ENCODE assay signal across 3 cellular contexts in the genomic region with DNA sequence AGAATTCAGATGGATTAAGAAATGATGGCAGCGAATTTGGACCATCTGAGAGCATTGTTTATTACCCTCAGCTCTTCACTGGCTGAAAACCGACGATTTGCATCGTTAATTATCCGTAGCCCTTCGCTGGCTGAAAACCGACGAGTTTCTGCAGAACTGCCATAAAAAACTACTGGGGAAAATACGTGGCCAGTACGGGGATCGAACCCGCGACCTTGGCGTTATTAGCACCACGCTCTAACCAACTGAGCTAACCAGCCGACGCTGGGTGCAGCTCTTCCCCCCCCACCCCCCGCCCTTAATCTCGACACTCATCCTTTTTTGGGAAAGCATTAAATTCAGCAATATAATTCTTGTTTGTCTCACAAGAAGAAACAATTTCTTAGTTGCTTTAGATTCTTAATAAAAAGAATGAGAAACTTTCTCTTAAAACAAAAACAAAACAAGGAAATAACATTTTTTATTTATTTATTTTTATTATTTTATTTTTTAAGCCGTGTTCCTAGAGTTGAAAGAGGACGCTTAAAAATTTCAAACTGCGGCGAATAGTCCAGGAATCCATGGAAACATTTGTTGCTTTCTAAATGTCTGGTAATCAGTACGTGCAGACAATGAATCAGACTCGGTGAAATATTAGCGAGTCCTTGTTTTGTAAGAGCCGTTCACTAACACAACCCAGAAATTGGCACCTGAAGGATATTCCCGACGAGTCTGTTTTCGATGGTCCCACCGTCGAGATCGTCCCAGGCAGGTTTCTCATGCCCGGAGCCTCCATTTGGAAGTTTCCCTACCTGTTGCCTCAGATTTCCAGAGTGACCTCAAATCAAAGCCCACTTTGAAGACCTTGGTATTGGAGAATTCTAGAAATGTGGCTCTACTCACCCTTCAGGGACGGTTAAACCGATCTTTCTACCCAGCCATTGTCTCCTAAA.
A peak's percentile ranks its signal among the peaks of the same experiment; 100 is the strongest.
TF ChIP-seq lines count a peak whose summit lies in the region.

No MANE protein-coding gene starts in this region.

TF ChIP-seq in SK-N-SH, 30 proteins besides CTCF, POLR2A, EP300 and RAD21 (continued from another document):
- TF ChIP-seq, protein P1, sequence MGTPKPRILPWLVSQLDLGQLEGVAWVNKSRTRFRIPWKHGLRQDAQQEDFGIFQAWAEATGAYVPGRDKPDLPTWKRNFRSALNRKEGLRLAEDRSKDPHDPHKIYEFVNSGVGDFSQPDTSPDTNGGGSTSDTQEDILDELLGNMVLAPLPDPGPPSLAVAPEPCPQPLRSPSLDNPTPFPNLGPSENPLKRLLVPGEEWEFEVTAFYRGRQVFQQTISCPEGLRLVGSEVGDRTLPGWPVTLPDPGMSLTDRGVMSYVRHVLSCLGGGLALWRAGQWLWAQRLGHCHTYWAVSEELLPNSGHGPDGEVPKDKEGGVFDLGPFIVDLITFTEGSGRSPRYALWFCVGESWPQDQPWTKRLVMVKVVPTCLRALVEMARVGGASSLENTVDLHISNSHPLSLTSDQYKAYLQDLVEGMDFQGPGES (IDR thresholded peaks at IDR 0.05; ENCODE audit: low read depth, low read length) = no peak
- no peak for TF ChIP-seq CHD2 (IDR thresholded peaks at IDR 0.05; ENCODE audit: low read length, partially characterized antibody)
- TF ChIP-seq ELF1 (IDR thresholded peaks at IDR 0.05) = no peak
- TF ChIP-seq, protein P2, sequence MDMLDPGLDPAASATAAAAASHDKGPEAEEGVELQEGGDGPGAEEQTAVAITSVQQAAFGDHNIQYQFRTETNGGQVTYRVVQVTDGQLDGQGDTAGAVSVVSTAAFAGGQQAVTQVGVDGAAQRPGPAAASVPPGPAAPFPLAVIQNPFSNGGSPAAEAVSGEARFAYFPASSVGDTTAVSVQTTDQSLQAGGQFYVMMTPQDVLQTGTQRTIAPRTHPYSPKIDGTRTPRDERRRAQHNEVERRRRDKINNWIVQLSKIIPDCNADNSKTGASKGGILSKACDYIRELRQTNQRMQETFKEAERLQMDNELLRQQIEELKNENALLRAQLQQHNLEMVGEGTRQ (IDR thresholded peaks at IDR 0.05; ENCODE audit: borderline replicate concordance, low read depth, low read length) = no peak
- no peak for TF ChIP-seq RFX5 (IDR thresholded peaks at IDR 0.05; ENCODE audit: low read length)
- TF ChIP-seq, protein P3, sequence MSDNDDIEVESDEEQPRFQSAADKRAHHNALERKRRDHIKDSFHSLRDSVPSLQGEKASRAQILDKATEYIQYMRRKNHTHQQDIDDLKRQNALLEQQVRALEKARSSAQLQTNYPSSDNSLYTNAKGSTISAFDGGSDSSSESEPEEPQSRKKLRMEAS (IDR thresholded peaks at IDR 0.05; ENCODE audit: low read depth) = no peak
- no peak for TF ChIP-seq NRF1 (IDR thresholded peaks at IDR 0.05; ENCODE audit: low read depth, low read length)
- TF ChIP-seq RCOR1 (IDR thresholded peaks at IDR 0.05; ENCODE audit: low read length) = no peak
- TF ChIP-seq MEF2A (IDR thresholded peaks at IDR 0.05; ENCODE audit: borderline replicate concordance, low read depth) = no peak
- TF ChIP-seq, protein P4, sequence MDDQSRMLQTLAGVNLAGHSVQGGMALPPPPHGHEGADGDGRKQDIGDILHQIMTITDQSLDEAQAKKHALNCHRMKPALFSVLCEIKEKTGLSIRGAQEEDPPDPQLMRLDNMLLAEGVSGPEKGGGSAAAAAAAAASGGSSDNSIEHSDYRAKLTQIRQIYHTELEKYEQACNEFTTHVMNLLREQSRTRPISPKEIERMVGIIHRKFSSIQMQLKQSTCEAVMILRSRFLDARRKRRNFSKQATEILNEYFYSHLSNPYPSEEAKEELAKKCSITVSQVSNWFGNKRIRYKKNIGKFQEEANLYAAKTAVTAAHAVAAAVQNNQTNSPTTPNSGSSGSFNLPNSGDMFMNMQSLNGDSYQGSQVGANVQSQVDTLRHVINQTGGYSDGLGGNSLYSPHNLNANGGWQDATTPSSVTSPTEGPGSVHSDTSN (IDR thresholded peaks at IDR 0.05) = no peak
- TF ChIP-seq GABPA (IDR thresholded peaks at IDR 0.05; ENCODE audit: low read depth) = no peak
- TF ChIP-seq EZH2phosphoT487 (IDR thresholded peaks at IDR 0.05; ENCODE audit: borderline replicate concordance, low read depth) = no peak
- no peak for TF ChIP-seq TCF12 (IDR thresholded peaks at IDR 0.05)
- no peak for TF ChIP-seq RXRA (IDR thresholded peaks at IDR 0.05; ENCODE audit: borderline replicate concordance, low read depth)
- no peak for TF ChIP-seq FOSL2 (IDR thresholded peaks at IDR 0.05; ENCODE audit: borderline replicate concordance, low read depth)
- TF ChIP-seq YY1 (IDR thresholded peaks at IDR 0.05; ENCODE audit: low read depth) = no peak
- TF ChIP-seq SMC3 (IDR thresholded peaks at IDR 0.05; ENCODE audit: low read depth, low read length) = no peak

TF ChIP-seq in SK-N-SH treated with all-trans-retinoic acid at 6 μM for 48 hours, 23 proteins besides CTCF, POLR2A, EP300 and RAD21 (continued from another document):
- no peak for TF ChIP-seq TOX (CRISPR knock-in tag; IDR thresholded peaks at IDR 0.05; ENCODE audit: borderline replicate concordance)
- TF ChIP-seq ZC3H10 (CRISPR knock-in tag; IDR thresholded peaks at IDR 0.05) = no peak
- TF ChIP-seq, protein P5, sequence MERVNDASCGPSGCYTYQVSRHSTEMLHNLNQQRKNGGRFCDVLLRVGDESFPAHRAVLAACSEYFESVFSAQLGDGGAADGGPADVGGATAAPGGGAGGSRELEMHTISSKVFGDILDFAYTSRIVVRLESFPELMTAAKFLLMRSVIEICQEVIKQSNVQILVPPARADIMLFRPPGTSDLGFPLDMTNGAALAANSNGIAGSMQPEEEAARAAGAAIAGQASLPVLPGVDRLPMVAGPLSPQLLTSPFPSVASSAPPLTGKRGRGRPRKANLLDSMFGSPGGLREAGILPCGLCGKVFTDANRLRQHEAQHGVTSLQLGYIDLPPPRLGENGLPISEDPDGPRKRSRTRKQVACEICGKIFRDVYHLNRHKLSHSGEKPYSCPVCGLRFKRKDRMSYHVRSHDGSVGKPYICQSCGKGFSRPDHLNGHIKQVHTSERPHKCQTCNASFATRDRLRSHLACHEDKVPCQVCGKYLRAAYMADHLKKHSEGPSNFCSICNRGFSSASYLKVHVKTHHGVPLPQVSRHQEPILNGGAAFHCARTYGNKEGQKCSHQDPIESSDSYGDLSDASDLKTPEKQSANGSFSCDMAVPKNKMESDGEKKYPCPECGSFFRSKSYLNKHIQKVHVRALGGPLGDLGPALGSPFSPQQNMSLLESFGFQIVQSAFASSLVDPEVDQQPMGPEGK (CRISPR knock-in tag; IDR thresholded peaks at IDR 0.05; ENCODE audit: borderline replicate concordance) = no peak
TF ChIP-seq in SK-N-SH treated with all-trans-retinoic acid at 6 μM for 48 hours: peak in this region for 0.

TF ChIP-seq in GM23338, 12 proteins besides CTCF, POLR2A, EP300 and RAD21:
- TF ChIP-seq, protein P6, sequence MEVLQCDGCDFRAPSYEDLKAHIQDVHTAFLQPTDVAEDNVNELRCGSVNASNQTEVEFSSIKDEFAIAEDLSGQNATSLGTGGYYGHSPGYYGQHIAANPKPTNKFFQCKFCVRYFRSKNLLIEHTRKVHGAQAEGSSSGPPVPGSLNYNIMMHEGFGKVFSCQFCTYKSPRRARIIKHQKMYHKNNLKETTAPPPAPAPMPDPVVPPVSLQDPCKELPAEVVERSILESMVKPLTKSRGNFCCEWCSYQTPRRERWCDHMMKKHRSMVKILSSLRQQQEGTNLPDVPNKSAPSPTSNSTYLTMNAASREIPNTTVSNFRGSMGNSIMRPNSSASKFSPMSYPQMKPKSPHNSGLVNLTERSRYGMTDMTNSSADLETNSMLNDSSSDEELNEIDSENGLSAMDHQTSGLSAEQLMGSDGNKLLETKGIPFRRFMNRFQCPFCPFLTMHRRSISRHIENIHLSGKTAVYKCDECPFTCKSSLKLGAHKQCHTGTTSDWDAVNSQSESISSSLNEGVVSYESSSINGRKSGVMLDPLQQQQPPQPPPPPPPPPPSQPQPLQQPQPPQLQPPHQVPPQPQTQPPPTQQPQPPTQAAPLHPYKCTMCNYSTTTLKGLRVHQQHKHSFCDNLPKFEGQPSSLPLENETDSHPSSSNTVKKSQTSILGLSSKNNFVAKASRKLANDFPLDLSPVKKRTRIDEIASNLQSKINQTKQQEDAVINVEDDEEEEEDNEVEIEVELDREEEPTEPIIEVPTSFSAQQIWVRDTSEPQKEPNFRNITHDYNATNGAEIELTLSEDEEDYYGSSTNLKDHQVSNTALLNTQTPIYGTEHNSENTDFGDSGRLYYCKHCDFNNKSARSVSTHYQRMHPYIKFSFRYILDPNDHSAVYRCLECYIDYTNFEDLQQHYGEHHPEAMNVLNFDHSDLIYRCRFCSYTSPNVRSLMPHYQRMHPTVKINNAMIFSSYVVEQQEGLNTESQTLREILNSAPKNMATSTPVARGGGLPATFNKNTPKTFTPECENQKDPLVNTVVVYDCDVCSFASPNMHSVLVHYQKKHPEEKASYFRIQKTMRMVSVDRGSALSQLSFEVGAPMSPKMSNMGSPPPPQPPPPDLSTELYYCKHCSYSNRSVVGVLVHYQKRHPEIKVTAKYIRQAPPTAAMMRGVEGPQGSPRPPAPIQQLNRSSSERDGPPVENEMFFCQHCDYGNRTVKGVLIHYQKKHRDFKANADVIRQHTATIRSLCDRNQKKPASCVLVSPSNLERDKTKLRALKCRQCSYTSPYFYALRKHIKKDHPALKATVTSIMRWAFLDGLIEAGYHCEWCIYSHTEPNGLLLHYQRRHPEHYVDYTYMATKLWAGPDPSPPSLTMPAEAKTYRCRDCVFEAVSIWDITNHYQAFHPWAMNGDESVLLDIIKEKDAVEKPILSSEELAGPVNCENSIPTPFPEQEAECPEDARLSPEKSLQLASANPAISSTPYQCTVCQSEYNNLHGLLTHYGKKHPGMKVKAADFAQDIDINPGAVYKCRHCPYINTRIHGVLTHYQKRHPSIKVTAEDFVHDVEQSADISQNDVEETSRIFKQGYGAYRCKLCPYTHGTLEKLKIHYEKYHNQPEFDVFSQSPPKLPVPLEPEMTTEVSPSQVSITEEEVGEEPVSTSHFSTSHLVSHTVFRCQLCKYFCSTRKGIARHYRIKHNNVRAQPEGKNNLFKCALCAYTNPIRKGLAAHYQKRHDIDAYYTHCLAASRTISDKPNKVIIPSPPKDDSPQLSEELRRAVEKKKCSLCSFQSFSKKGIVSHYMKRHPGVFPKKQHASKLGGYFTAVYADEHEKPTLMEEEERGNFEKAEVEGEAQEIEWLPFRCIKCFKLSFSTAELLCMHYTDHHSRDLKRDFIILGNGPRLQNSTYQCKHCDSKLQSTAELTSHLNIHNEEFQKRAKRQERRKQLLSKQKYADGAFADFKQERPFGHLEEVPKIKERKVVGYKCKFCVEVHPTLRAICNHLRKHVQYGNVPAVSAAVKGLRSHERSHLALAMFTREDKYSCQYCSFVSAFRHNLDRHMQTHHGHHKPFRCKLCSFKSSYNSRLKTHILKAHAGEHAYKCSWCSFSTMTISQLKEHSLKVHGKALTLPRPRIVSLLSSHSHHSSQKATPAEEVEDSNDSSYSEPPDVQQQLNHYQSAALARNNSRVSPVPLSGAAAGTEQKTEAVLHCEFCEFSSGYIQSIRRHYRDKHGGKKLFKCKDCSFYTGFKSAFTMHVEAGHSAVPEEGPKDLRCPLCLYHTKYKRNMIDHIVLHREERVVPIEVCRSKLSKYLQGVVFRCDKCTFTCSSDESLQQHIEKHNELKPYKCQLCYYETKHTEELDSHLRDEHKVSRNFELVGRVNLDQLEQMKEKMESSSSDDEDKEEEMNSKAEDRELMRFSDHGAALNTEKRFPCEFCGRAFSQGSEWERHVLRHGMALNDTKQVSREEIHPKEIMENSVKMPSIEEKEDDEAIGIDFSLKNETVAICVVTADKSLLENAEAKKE (CRISPR knock-in tag; IDR thresholded peaks at IDR 0.05) = no peak
- peak; percentile 13 for TF ChIP-seq EZH2 (IDR thresholded peaks at IDR 0.05; ENCODE audit: low read depth, unreplicated experiment)
